In the genomic region with DNA sequence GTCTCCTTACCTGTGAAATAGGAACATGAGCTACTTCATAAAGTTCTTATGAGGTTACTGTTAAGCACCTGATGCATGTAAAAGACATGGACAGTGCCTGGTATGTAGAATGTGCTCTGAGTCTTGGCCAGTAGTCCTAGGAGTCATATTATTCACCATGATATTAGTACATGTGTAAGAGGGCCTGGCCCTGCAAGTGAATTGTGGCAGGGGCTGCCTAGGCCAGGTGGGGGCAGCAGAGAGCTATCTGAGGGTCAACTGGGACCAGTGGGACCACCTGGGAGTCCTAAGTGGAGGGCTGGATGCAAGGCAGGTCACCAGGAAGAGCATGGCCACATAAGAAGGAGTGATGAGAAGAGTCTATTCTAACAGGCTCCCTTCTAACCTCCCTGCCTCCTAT, we compare ENCODE assay signal across 9 cellular contexts.
DNase-seq lines count a peak whose midpoint lies in the region; ATAC-seq, FAIRE-seq and TF ChIP-seq lines count a peak whose summit lies in the region.
"Had no signal": no experiment of that assay in that cellular context is flagged by ENCODE, and none has a peak within 500 bp of the region (broad histone marks: within the 10 kb centered on the region; RNA-seq: fewer than 3 reads in every experiment).

No MANE protein-coding gene starts in this region.

- ATAC-seq in GM19351 (IDR thresholded peaks at IDR 0.05; ENCODE audit: unreplicated experiment) (peak; percentile 66), body of pancreas (no peak), lower lobe of right lung (peak; percentile 65 to 66), HG03571 (IDR thresholded peaks at IDR 0.05; ENCODE audit: unreplicated experiment) (no peak), HG02763 (IDR thresholded peaks at IDR 0.05; ENCODE audit: unreplicated experiment) (no peak)

- intact Hi-C loops in body of pancreas (cut with DNase I), result no loop called here
- intact Hi-C loops in lower lobe of right lung (cut with DNase I), result no loop called here

- TF ChIP-seq CTCF in D721Med (IDR thresholded peaks at IDR 0.05; ENCODE audit: insufficient read depth, missing control alignments) (peak; percentile 70), body of pancreas (IDR thresholded peaks at IDR 0.05) (peak in 4 of 7 experiments; percentile 21 to 40 (median 33)), lower lobe of right lung (IDR thresholded peaks at IDR 0.05) (peak; percentile 57)

- no peak overlapping the region for H3K27ac ChIP-seq in body of pancreas
- H3K27ac ChIP-seq in lower lobe of right lung, result no peak overlapping the region

- DNase-seq in D721Med (ENCODE audit: insufficient read length, low spot score), result peak; percentile 26
- peak; percentile 50 for DNase-seq in NAMALWA (ENCODE audit: low spot score)
- DNase-seq in body of pancreas, result peak in 3 of 4 donors; percentile 26 to 38 (median 32)
- DNase-seq in lower lobe of right lung, result no peak
- DNase-seq in activated effector memory CD4-positive, alpha-beta T cell treated with Interleukin-2 at 50 U/mL for 16 hours, result no peak

- no peak for TF ChIP-seq POLR2A in body of pancreas (IDR thresholded peaks at IDR 0.05)

- H3K4me1 ChIP-seq in body of pancreas, result no peaks in the 10 kb centered on the region
- H3K4me1 ChIP-seq in lower lobe of right lung, result peaks cover 17% of the 10 kb centered on the region

- H3K27me3 ChIP-seq in body of pancreas (no peaks in the 10 kb centered on the region), lower lobe of right lung (ENCODE audit: low read depth) (no peaks in the 10 kb centered on the region)

- FAIRE-seq in D721Med (lab: Jason Lieb, UNC), result no peak

- no peaks in the 10 kb centered on the region for H3K9me3 ChIP-seq in body of pancreas
- no peaks in the 10 kb centered on the region for H3K9me3 ChIP-seq in lower lobe of right lung

- no peak overlapping the region for H3K4me3 ChIP-seq in body of pancreas
- H3K4me3 ChIP-seq in lower lobe of right lung, result no peak overlapping the region
- H3K4me3 ChIP-seq: SK-N-MC had no signal

- no peaks in the 10 kb centered on the region for H3K36me3 ChIP-seq in body of pancreas (replicated peaks in 1 of 2; ENCODE audit: insufficient read depth in 1 of 2, low read depth in 2 of 2)
- no peaks in the 10 kb centered on the region for H3K36me3 ChIP-seq in lower lobe of right lung

Comparison
In these comparisons a context has a peak if more than half of its experiments do, and no peak if none do; other contexts are left out.
1. DNase-seq: peak in D721Med (single experiment), NAMALWA (single experiment) and body of pancreas (3 of 4); none in lower lobe of right lung (single experiment) and activated effector memory CD4-positive, alpha-beta T cell treated with Interleukin-2 at 50 U/mL for 16 hours (single experiment).
2. ATAC-seq: peak in GM19351 (single experiment) and lower lobe of right lung (2 of 2); none in body of pancreas (single experiment), HG03571 (single experiment) and HG02763 (single experiment).
3. Peak in every context shown above with its lines, with median percentiles within 50 percentile points of each other: CTCF ChIP-seq.